In genomic region chrX:71659959-71660358, GRCh38 we compare ENCODE assay signal across 30 cellular contexts. TPM values are rescaled to one million over a fixed set of nuclear protein-coding genes. Genes with fewer than 3 reads are reported as not detected.
"Had no signal": no experiment of that assay in that cellular context is flagged by ENCODE, and none has a peak within 500 bp of the region (broad histone marks: within the 10 kb centered on the region; RNA-seq: fewer than 3 reads in every experiment).

No MANE protein-coding gene starts in this region.

- H3K36me3 ChIP-seq: ascending aorta, cardiac muscle cell had no signal

- H3K9me3 ChIP-seq: ascending aorta had no signal

- H3K27ac ChIP-seq: ascending aorta, cardiac muscle cell, VCaP had no signal

- H3K4me3 ChIP-seq: ascending aorta, cardiac muscle cell had no signal

- ATAC-seq: activated CD4-positive, alpha-beta T cell treated with anti-CD3 and anti-CD28 coated beads for 36 hours; activated CD8-positive, alpha-beta memory T cell treated with anti-CD3 and anti-CD28 coated beads, Interleukin-2, amount 10 ng/mL, durations not matched to agents 7 days and 5 days; activated CD8-positive, alpha-beta T cell treated with anti-CD3 and anti-CD28 coated beads, Interleukin-2, amount 10 ng/mL, durations not matched to agents 7 days and 5 days; activated naive CD8-positive, alpha-beta T cell treated with anti-CD3 and anti-CD28 coated beads, Interleukin-2, amount 50 U/mL, for 24 hours had no signal

- H3K4me1 ChIP-seq: ascending aorta had no signal

- DNase-seq: activated B cell treated with CpG ODN at 0.5 μM for 24 hours; activated CD4-positive, alpha-beta memory T cell treated with anti-CD3 and anti-CD28 coated beads, Interleukin-2, amount 10 ng/mL, durations not matched to agents 7 days and 5 days; activated CD4-positive, alpha-beta T cell treated with anti-CD3 and anti-CD28 coated beads for 1 hour; activated CD4-positive, alpha-beta T cell treated with anti-CD3 and anti-CD28 coated beads for 36 hours; activated CD4-positive, alpha-beta T cell treated with anti-CD3 and anti-CD28 coated beads for 48 hours; activated CD4-positive, alpha-beta T cell treated with anti-CD3 and anti-CD28 coated beads, Interleukin-2, amount 10 ng/mL, durations not matched to agents 7 days and 5 days; activated CD4-positive, alpha-beta T cell treated with anti-CD3 and anti-CD28 coated beads, Interleukin-2, amount 50 U/mL, for 48 hours; activated CD8-positive, alpha-beta memory T cell treated with anti-CD3 and anti-CD28 coated beads for 24 hours; activated CD8-positive, alpha-beta memory T cell treated with anti-CD3 and anti-CD28 coated beads, Interleukin-2, amount 10 ng/mL, durations not matched to agents 7 days and 5 days; activated CD8-positive, alpha-beta memory T cell treated with anti-CD3 and anti-CD28 coated beads, Interleukin-2, amount 50 U/mL, for 48 hours; activated CD8-positive, alpha-beta T cell treated with anti-CD3 and anti-CD28 coated beads, Interleukin-2, amount 10 ng/mL, durations not matched to agents 7 days and 5 days; activated effector memory CD4-positive, alpha-beta T cell treated with Interleukin-2 at 50 U/mL for 16 hours; activated gamma-delta T cell; activated naive CD4-positive, alpha-beta T cell treated with anti-CD3 and anti-CD28 coated beads, Interleukin-2, amount 10 ng/mL, durations not matched to agents 7 days and 5 days; activated naive CD4-positive, alpha-beta T cell treated with Interleukin-2 at 50 U/mL for 16 hours; activated naive CD8-positive, alpha-beta T cell treated with anti-CD3 and anti-CD28 coated beads, Interleukin-2, amount 10 ng/mL, durations not matched to agents 7 days and 5 days; activated naive CD8-positive, alpha-beta T cell treated with anti-CD3 and anti-CD28 coated beads, Interleukin-2, amount 50 U/mL, for 24 hours; activated T-cell treated with anti-CD3 and anti-CD28 coated beads, Interleukin-2, amount 50 U/mL, for 24 hours; activated T-cell treated with anti-CD3 and anti-CD28 coated beads, Interleukin-2, amount 50 U/mL, for 48 hours; amygdala; anterior cingulate cortex; cerebellar nuclear complex; T-helper 1 cell; T-helper 2 cell; T-helper 9 cell had no signal

- H3K27me3 ChIP-seq: ascending aorta, cardiac muscle cell had no signal

RNA-seq across cellular contexts. Expression of gene CXCR3, which starts 41.6 kb away (rescaled TPM):
- total RNA-seq: ascending aorta, bronchial epithelial cell, cardiac muscle cell had no signal
- polyA plus RNA-seq: cardiac muscle cell had no signal

RNA-seq across cellular contexts. Expression of gene CXorf49, which starts 58.1 kb away (rescaled TPM):
- total RNA-seq: activated B cell treated with CpG ODN at 0.5 μM for 24 hours; activated CD4-positive, alpha-beta memory T cell treated with anti-CD3 and anti-CD28 coated beads, Interleukin-2, amount 10 ng/mL, durations not matched to agents 7 days and 5 days; activated CD4-positive, alpha-beta T cell treated with anti-CD3 and anti-CD28 coated beads for 36 hours; activated CD4-positive, alpha-beta T cell treated with anti-CD3 and anti-CD28 coated beads, Interleukin-2, amount 10 ng/mL, durations not matched to agents 7 days and 5 days; activated CD8-positive, alpha-beta memory T cell treated with anti-CD3 and anti-CD28 coated beads, Interleukin-2, amount 10 ng/mL, durations not matched to agents 7 days and 5 days; activated CD8-positive, alpha-beta T cell treated with anti-CD3 and anti-CD28 coated beads, Interleukin-2, amount 10 ng/mL, durations not matched to agents 7 days and 5 days; activated naive CD8-positive, alpha-beta T cell treated with anti-CD3 and anti-CD28 coated beads, Interleukin-2, amount 10 ng/mL, durations not matched to agents 7 days and 5 days; activated T-helper 2 cell treated with anti-CD3 and anti-CD28 coated beads, Interferon-gamma antibody, Interleukin-2, Interleukin-4, amounts not matched to agents 10 μg/mL and 5 μg/mL and 100 μg/mL, durations not matched to agents 14 hours and 24 hours and 36 hours; ascending aorta; bronchial epithelial cell; cardiac muscle cell had no signal
- polyA plus RNA-seq: cardiac muscle cell had no signal
